In the genomic region with DNA sequence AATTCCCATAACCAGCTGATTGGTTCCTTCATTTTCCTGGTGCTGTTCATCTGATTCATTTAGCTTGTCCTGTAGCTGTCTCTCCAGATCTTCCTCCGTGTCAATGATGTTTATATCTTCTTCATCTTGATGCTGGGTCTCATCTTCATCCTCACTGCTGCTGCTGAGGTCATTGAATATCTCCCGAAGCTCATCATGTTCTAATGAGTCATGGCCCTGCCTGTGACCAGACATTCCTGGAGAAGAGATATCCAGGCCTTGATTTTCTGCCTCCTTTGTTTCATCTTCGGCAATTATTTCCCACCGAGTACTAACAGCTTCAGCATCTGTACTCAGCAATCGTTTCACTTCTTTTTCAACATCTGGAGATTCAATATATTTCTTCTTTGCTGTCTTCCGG, we compare ENCODE assay signal across 10 cellular contexts. TPM values are rescaled to one million over a fixed set of nuclear protein-coding genes. Genes with fewer than 3 reads are reported as not detected.
A peak's percentile ranks its signal among the peaks of the same experiment; 100 is the strongest.
DNase-seq lines count a peak whose midpoint lies in the region; ATAC-seq and TF ChIP-seq lines count a peak whose summit lies in the region.
"Had no signal": no experiment of that assay in that cellular context is flagged by ENCODE, and none has a peak within 500 bp of the region (broad histone marks: within the 10 kb centered on the region; RNA-seq: fewer than 3 reads in every experiment).

No MANE protein-coding gene starts in this region.

- no peak for TF ChIP-seq CTCF in WI38 (IDR thresholded peaks at IDR 0.05; ENCODE audit: low read depth, low read length)
- no peak for TF ChIP-seq CTCF in mucosa of descending colon (IDR thresholded peaks at IDR 0.05)

- peak overlapping the region; percentile 90; the same call in 1 of the 2 replicates for H3K4me3 ChIP-seq in WI38 (ENCODE audit: low read depth, low read length)
- no peak overlapping the region for H3K4me3 ChIP-seq in mucosa of descending colon

- H3K36me3 ChIP-seq in mucosa of descending colon (ENCODE audit: low read depth) = no peaks in the 10 kb centered on the region
- H3K36me3 ChIP-seq: colonic mucosa had no signal

- H3K27me3 Mint-ChIP-seq in activated naive CD4-positive, alpha-beta T cell treated with anti-CD3 and anti-CD28 coated beads, Interleukin-2, amount 10 ng/mL, durations not matched to agents 7 days and 5 days = peaks cover 7% of the 10 kb centered on the region
- no peaks in the 10 kb centered on the region for H3K27me3 Mint-ChIP-seq in stimulated activated naive CD8-positive, alpha-beta T cell treated with anti-CD3 and anti-CD28 coated beads, Interleukin-15, amount 100 ng/mL, for 72 hours

- no peak for ATAC-seq in stimulated activated naive CD8-positive, alpha-beta T cell treated with anti-CD3 and anti-CD28 coated beads, Interleukin-15, amount 100 ng/mL, for 72 hours
- ATAC-seq in mucosa of descending colon = no peak

- H3K27ac ChIP-seq in caudate nucleus (ENCODE audit: low read depth, low read length) = no peak overlapping the region
- H3K27ac ChIP-seq: colonic mucosa had no signal

- H3K9me3 ChIP-seq in mucosa of descending colon = peaks cover 73% of the 10 kb centered on the region

- H3K27ac Mint-ChIP-seq in activated naive CD4-positive, alpha-beta T cell treated with anti-CD3 and anti-CD28 coated beads, Interleukin-2, amount 10 ng/mL, durations not matched to agents 7 days and 5 days = no peak overlapping the region
- no peak overlapping the region for H3K27ac Mint-ChIP-seq in stimulated activated naive CD8-positive, alpha-beta T cell treated with anti-CD3 and anti-CD28 coated beads, Interleukin-15, amount 100 ng/mL, for 72 hours

- DNase-seq in activated naive CD4-positive, alpha-beta T cell treated with anti-CD3 and anti-CD28 coated beads, Interleukin-2, amount 10 ng/mL, durations not matched to agents 7 days and 5 days = no peak
- no peak for DNase-seq in activated naive CD4-positive, alpha-beta T cell (lab: John Stamatoyannopoulos, UW)
- peak; percentile 62 for DNase-seq in iris pigment epithelial cell (ENCODE audit: low read depth)
- no peak for DNase-seq in stimulated activated naive CD8-positive, alpha-beta T cell treated with anti-CD3 and anti-CD28 coated beads, Interleukin-15, amount 100 ng/mL, for 72 hours
- DNase-seq in caudate nucleus (lab: John Stamatoyannopoulos, UW) = no peak
- no peak for DNase-seq in NCI-H2171 (lab: John Stamatoyannopoulos, UW)
- DNase-seq in mucosa of descending colon = no peak
- DNase-seq: colonic mucosa, GOT3 had no signal

- H3K4me1 ChIP-seq in mucosa of descending colon (ENCODE audit: low read depth) = no peaks in the 10 kb centered on the region
- H3K4me1 ChIP-seq: colonic mucosa had no signal

- H3K4me3 Mint-ChIP-seq in activated naive CD4-positive, alpha-beta T cell treated with anti-CD3 and anti-CD28 coated beads, Interleukin-2, amount 10 ng/mL, durations not matched to agents 7 days and 5 days = peak overlapping the region; percentile 87
- peak overlapping the region; percentile 96 to 99 for H3K4me3 Mint-ChIP-seq in stimulated activated naive CD8-positive, alpha-beta T cell treated with anti-CD3 and anti-CD28 coated beads, Interleukin-15, amount 100 ng/mL, for 72 hours

- CTCF ChIA-PET in activated naive CD4-positive, alpha-beta T cell treated with anti-CD3 and anti-CD28 coated beads, Interleukin-2, amount 10 ng/mL, durations not matched to agents 7 days and 5 days (lab: Charles Lee) = interaction anchor here (0.6 to 2.1 kb wide), 5 partner anchors 11 to 1305 kb away, joined by 3 to 23 read pairs (median 3); partner anchors contain the start of genes PCDHGA1 and PCDHGA3

- peaks cover 64% of the 10 kb centered on the region for H3K36me3 Mint-ChIP-seq in activated naive CD4-positive, alpha-beta T cell treated with anti-CD3 and anti-CD28 coated beads, Interleukin-2, amount 10 ng/mL, durations not matched to agents 7 days and 5 days

- peaks cover 24% of the 10 kb centered on the region for H3K4me1 Mint-ChIP-seq in activated naive CD4-positive, alpha-beta T cell treated with anti-CD3 and anti-CD28 coated beads, Interleukin-2, amount 10 ng/mL, durations not matched to agents 7 days and 5 days
- peaks cover 22% of the 10 kb centered on the region for H3K4me1 Mint-ChIP-seq in stimulated activated naive CD8-positive, alpha-beta T cell treated with anti-CD3 and anti-CD28 coated beads, Interleukin-15, amount 100 ng/mL, for 72 hours

- peaks cover 55% of the 10 kb centered on the region for H3K9me3 Mint-ChIP-seq in activated naive CD4-positive, alpha-beta T cell treated with anti-CD3 and anti-CD28 coated beads, Interleukin-2, amount 10 ng/mL, durations not matched to agents 7 days and 5 days
- peaks cover 36 to 50% of the 10 kb centered on the region in 2 donors for H3K9me3 Mint-ChIP-seq in stimulated activated naive CD8-positive, alpha-beta T cell treated with anti-CD3 and anti-CD28 coated beads, Interleukin-15, amount 100 ng/mL, for 72 hours

- intact Hi-C loops in mucosa of descending colon (cut with DNase I, micrococcal nuclease) = no loop called here

RNA-seq across cellular contexts. Expression of gene TAF7, which starts 1.4 kb away (rescaled TPM):
- 10 to 100 TPM; 52.6 to 70.4 (median 56.9) TPM for total RNA-seq in mucosa of descending colon

RNA-seq across cellular contexts. Expression of gene PCDHGA1, which starts 11.1 kb away (rescaled TPM):
- total RNA-seq in mucosa of descending colon = 1 to 10 TPM in 1 of 3 donors, under 1 TPM in 2; 0.35 to 1.6 (median 0.43) TPM

RNA-seq across cellular contexts. Expression of gene SLC25A2, which starts 15.4 kb away (rescaled TPM):
- 1 to 10 TPM; 1.2 to 1.7 (median 1.5) TPM for total RNA-seq in mucosa of descending colon

RNA-seq across cellular contexts. Expression of gene PCDHGA2, which starts 19.4 kb away (rescaled TPM):
- 1 to 10 TPM in 1 of 3 donors, under 1 TPM in 2; 0.41 to 3.8 (median 0.51) TPM for total RNA-seq in mucosa of descending colon

RNA-seq across cellular contexts. Expression of gene PCDHGA3, which starts 24.4 kb away (rescaled TPM):
- 1 to 10 TPM in 1 of 3 donors, under 1 TPM in 2; 0.24 to 2.2 (median 0.43) TPM for total RNA-seq in mucosa of descending colon
